ENCODE assay signal across 11 cellular contexts in the genomic region with DNA sequence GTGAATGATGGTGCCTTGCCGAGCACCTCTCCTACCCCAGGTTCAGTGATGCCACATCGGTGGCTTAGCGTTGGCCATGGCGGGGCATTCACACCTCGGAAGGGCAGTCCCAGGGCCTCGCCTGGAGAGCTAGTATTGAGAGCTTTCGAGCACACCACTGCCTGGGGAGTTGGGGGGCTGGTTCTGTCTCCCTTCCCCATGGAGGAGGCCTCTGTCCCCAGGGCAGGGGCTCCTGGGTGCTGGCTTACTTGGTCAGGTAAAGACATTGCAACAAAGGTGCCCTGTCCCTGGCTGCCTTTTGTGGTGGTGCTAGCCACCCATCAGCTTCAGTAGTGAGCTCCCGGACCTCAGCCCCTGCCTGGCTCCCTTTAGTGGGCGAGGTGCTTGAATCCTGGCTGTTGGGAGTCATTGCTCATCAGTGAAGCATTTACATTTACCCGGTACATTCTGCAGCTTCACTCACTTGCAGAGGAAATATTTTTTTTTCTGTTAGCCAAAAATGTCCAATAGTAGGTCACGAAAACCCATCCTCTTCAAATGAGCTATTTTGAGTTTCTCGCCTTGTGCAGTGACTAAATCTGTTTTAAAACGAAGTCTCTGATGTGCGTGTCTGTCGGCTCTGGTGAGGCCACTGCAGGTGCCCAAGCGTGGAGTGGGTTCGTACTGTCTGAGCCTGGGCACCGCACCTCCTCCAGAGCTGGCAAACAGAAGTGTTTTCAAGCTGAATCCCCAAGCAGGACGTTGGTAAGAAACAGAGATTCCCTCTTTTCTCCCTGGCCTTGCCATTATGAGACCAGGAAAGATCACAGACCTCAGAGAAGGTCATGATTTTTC.
DNase-seq lines count a peak whose midpoint lies in the region; ATAC-seq and TF ChIP-seq lines count a peak whose summit lies in the region.
"Had no signal": no experiment of that assay in that cellular context is flagged by ENCODE, and none has a peak within 500 bp of the region (broad histone marks: within the 10 kb centered on the region; RNA-seq: fewer than 3 reads in every experiment).

No MANE protein-coding gene starts in this region.

- ATAC-seq in activated B cell treated with CpG ODN at 0.5 μM for 24 hours (ENCODE audit: low read depth) = peak; percentile 45
- no peak for ATAC-seq in psoas muscle
- no peak for ATAC-seq in GM19452 (IDR thresholded peaks at IDR 0.05; ENCODE audit: unreplicated experiment)
- ATAC-seq in GM19351 (IDR thresholded peaks at IDR 0.05; ENCODE audit: unreplicated experiment) = no peak

- POLR2A ChIA-PET in activated B cell treated with CpG ODN at 0.5 μM for 24 hours (lab: Charles Lee) = interaction anchor here (0.9 to 3.2 kb wide), 2 partner anchors 61 to 86 kb away, joined by 4 to 13 read pairs; no protein-coding TSS in a partner anchor

- intact Hi-C loops in activated B cell treated with CpG ODN at 0.5 μM for 24 hours (cut with micrococcal nuclease) (no loop called here), cardiac septum (cut with DNase I) (loop anchor here (1.0 to 5.0 kb wide), 2 partner anchors 115 to 236 kb away; a partner anchor contains a TSS), psoas muscle (cut with DNase I) (loop anchor here (5.0 to 10.0 kb wide), 4 partner anchors 96 to 241 kb away; a partner anchor contains a TSS)

- H3K9me3 ChIP-seq in psoas muscle (no peaks in the 10 kb centered on the region), HAP-1 (no peaks in the 10 kb centered on the region)
- H3K9me3 ChIP-seq: SJCRH30, thyroid gland had no signal

- H3K4me1 Mint-ChIP-seq in activated B cell treated with CpG ODN at 0.5 μM for 24 hours = peaks cover 58% of the 10 kb centered on the region

- CTCF ChIA-PET in activated B cell treated with CpG ODN at 0.5 μM for 24 hours (lab: Charles Lee) = interaction anchor here (1.4 to 3.1 kb wide), 2 partner anchors 82 to 174 kb away, joined by 4 to 21 read pairs; no protein-coding TSS in a partner anchor

- DNase-seq in AG10803 (ENCODE audit: low read depth) = peak; percentile 67
- DNase-seq in activated B cell treated with CpG ODN at 0.5 μM for 24 hours = no peak
- DNase-seq in cardiac septum (ENCODE audit: low spot score) = peak; percentile 74
- peak; percentile 6 to 49 for DNase-seq in psoas muscle
- DNase-seq in NCI-H128 (lab: John Stamatoyannopoulos, UW; ENCODE audit: unreplicated experiment) = no peak
- DNase-seq in HAP-1 (ENCODE audit: low spot score in 2 of 2) = no peak
- DNase-seq: SJCRH30 had no signal

- H3K4me3 ChIP-seq in AG10803 (ENCODE audit: low read length) (no peak overlapping the region), psoas muscle (no peak overlapping the region), HAP-1 (no peak overlapping the region)
- H3K4me3 ChIP-seq: SJCRH30, thyroid gland had no signal

- H3K27ac Mint-ChIP-seq in activated B cell treated with CpG ODN at 0.5 μM for 24 hours = no peak overlapping the region

- WGBS in psoas muscle, 3 donors = 81 to 86% (median 81%) methylated on average over 19 of the region's 19 CpGs

- peaks cover 3% of the 10 kb centered on the region for H3K36me3 Mint-ChIP-seq in activated B cell treated with CpG ODN at 0.5 μM for 24 hours (ENCODE audit: low read depth)

- TF ChIP-seq CTCF in AG10803 (conservative IDR thresholded peaks at IDR 0.05; ENCODE audit: low read length) (no peak), activated B cell treated with CpG ODN at 0.5 μM for 24 hours (IDR thresholded peaks at IDR 0.05) (no peak), psoas muscle (IDR thresholded peaks at IDR 0.05) (no peak)

- H3K27me3 ChIP-seq in psoas muscle (ENCODE audit: insufficient read depth in 3 of 3, low read length in 2 of 3) (no peaks in the 10 kb centered on the region), HAP-1 (ENCODE audit: low read depth) (no peaks in the 10 kb centered on the region)
- H3K27me3 ChIP-seq: foreskin keratinocyte, SJCRH30, thyroid gland had no signal

- H3K27me3 Mint-ChIP-seq in activated B cell treated with CpG ODN at 0.5 μM for 24 hours = no peaks in the 10 kb centered on the region

- in situ Hi-C loops in HAP-1 (cut with MboI; ENCODE audit: low sequenced_read_pairs) = loop anchor here (5.0 to 25.0 kb wide), 2 partner anchors 171 to 421 kb away; no protein-coding TSS in a partner anchor

- no peak overlapping the region for H3K4me3 Mint-ChIP-seq in activated B cell treated with CpG ODN at 0.5 μM for 24 hours

- H3K36me3 ChIP-seq in psoas muscle (ENCODE audit: insufficient read depth in 1 of 2, low read depth in 1 of 2) = no peaks in the 10 kb centered on the region
- H3K36me3 ChIP-seq in HAP-1 (replicated peaks) = no peaks in the 10 kb centered on the region
- H3K36me3 ChIP-seq: SJCRH30, thyroid gland had no signal

- H3K9me3 Mint-ChIP-seq in activated B cell treated with CpG ODN at 0.5 μM for 24 hours = no peaks in the 10 kb centered on the region

- H3K27ac ChIP-seq in psoas muscle = peak overlapping the region; percentile 98
- H3K27ac ChIP-seq: foreskin keratinocyte, SJCRH30 had no signal

- H3K4me1 ChIP-seq in psoas muscle (peaks cover 72% of the 10 kb centered on the region), HAP-1 (no peaks in the 10 kb centered on the region)
- H3K4me1 ChIP-seq: foreskin keratinocyte had no signal

Comparison
In these comparisons a context has a peak if more than half of its experiments do, and no peak if none do; other contexts are left out.
1. DNase-seq: peak in AG10803 (single experiment), cardiac septum (single experiment) and psoas muscle (2 of 2); none in activated B cell treated with CpG ODN at 0.5 μM for 24 hours (single experiment), NCI-H128 (single experiment) and HAP-1 (0 of 2).